24 cellular contexts compared by ENCODE assay signal in the genomic region with DNA sequence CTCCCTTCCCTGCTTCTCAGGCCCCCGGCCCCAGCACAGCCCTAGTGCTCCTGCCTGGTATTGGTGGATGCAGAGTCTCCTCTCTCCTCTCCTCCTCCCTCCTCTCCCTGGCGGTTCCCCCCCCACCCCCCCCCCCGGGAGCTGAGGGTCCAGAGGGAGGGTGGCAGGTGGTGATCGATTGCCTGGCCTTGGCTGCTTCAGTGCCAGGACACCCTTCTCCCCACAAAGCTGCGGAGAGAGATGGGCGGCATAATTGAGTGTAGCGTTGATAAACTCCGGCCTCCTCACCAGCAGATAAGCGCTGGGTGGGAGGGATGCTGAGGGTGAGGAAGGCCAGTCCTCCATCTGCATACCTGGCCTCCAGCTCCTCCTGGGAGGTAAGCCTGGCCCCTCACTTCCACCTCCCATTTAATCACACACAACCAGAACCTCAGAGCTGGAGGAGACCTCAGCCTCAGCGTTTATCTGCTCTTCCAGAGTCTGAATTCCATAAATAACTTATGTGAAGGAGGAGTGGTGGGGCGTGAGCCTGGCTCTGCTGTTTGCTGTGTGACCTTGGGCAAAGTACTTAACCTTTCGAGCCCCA.
A peak's percentile ranks its signal among the peaks of the same experiment; 100 is the strongest.
DNase-seq lines count a peak whose midpoint lies in the region; ATAC-seq, FAIRE-seq and TF ChIP-seq lines count a peak whose summit lies in the region.
"Had no signal": no experiment of that assay in that cellular context is flagged by ENCODE, and none has a peak within 500 bp of the region (broad histone marks: within the 10 kb centered on the region; RNA-seq: fewer than 3 reads in every experiment).

No MANE protein-coding gene starts in this region.

- H2BK15ac ChIP-seq in mesendoderm (replicated peaks; ENCODE audit: low read depth): no peak overlapping the region

- H3K56ac ChIP-seq in mesendoderm (ENCODE audit: low read length): no peak overlapping the region

- intact Hi-C loops in Right ventricle myocardium inferior (cut with DNase I): no loop called here
- intact Hi-C loops in uterus (cut with DNase I; ENCODE audit: low total_unique reads): no loop called here

- no peak for TF ChIP-seq POLR2A in uterus (IDR thresholded peaks at IDR 0.05)

- peaks cover 34% of the 10 kb centered on the region for H3K4me1 ChIP-seq in cardiac muscle cell (ENCODE audit: low read depth)
- H3K4me1 ChIP-seq in astrocyte (ENCODE audit: insufficient read depth, low read length): peaks cover 7% of the 10 kb centered on the region
- peaks cover 2% of the 10 kb centered on the region for H3K4me1 ChIP-seq in mesendoderm (ENCODE audit: control insufficient read depth, low read depth, low read length)
- no peaks in the 10 kb centered on the region for H3K4me1 ChIP-seq in uterus
- H3K4me1 ChIP-seq: tibial artery had no signal

- no peak for ATAC-seq in Right ventricle myocardium inferior
- no peak for ATAC-seq in GM18498 (IDR thresholded peaks at IDR 0.05; ENCODE audit: unreplicated experiment)
- ATAC-seq in GM21528 (IDR thresholded peaks at IDR 0.05; ENCODE audit: low FRiP score, unreplicated experiment): no peak

- peak overlapping the region; percentile 26 for H3K27ac Mint-ChIP-seq in astrocyte (ENCODE audit: unreplicated experiment)
- H3K27ac Mint-ChIP-seq: activated CD8-positive, alpha-beta T cell treated with anti-CD3 and anti-CD28 coated beads, Interleukin-2, amount 10 ng/mL, durations not matched to agents 7 days and 5 days; activated naive CD4-positive, alpha-beta T cell treated with anti-CD3 and anti-CD28 coated beads, Interleukin-2, amount 50 U/mL, for 72 hours; T-helper 1 cell treated with Interleukin-12 subunit alpha and Interleukin-12 subunit beta and Interleukin-4 antibody, amounts not matched to agents 30 μg/mL and 1 μg/mL, for 36 hours had no signal

- peak overlapping the region; percentile 74 for H3K27ac ChIP-seq in cardiac muscle cell
- H3K27ac ChIP-seq in astrocyte (ENCODE audit: low read depth, low read length): no peak overlapping the region
- no peak overlapping the region for H3K27ac ChIP-seq in mesendoderm (ENCODE audit: low read depth, low read length)
- no peak overlapping the region for H3K27ac ChIP-seq in uterus
- H3K27ac ChIP-seq: stomach, tibial artery had no signal

- H3K79me2 ChIP-seq in astrocyte (ENCODE audit: insufficient read depth, low read length) (no peaks in the 10 kb centered on the region), mesendoderm (ENCODE audit: control insufficient read depth, insufficient read depth, low read length) (no peaks in the 10 kb centered on the region)

- no peak overlapping the region for H2BK120ac ChIP-seq in mesendoderm (ENCODE audit: low read depth, low read length)

- H3K27me3 Mint-ChIP-seq in astrocyte (ENCODE audit: low read depth, unreplicated experiment): peaks cover 27% of the 10 kb centered on the region

- peaks cover 10% of the 10 kb centered on the region for H3K36me3 Mint-ChIP-seq in astrocyte (ENCODE audit: low read depth, unreplicated experiment)
- H3K36me3 Mint-ChIP-seq: activated naive CD4-positive, alpha-beta T cell treated with anti-CD3 and anti-CD28 coated beads, Interleukin-2, amount 50 U/mL, for 72 hours had no signal

- no peak for TF ChIP-seq CTCF in cardiac muscle cell (IDR thresholded peaks at IDR 0.05; ENCODE audit: low read depth, low read length)
- TF ChIP-seq CTCF in astrocyte (IDR thresholded peaks at IDR 0.05; ENCODE audit: insufficient read depth, low read depth, low read length): no peak
- no peak for TF ChIP-seq CTCF in uterus (IDR thresholded peaks at IDR 0.05)
- TF ChIP-seq CTCF in D721Med (IDR thresholded peaks at IDR 0.05; ENCODE audit: insufficient read depth, missing control alignments): no peak

- no peaks in the 10 kb centered on the region for H4K20me1 ChIP-seq in astrocyte (ENCODE audit: insufficient read depth, low read length)

- H4K8ac ChIP-seq in mesendoderm (ENCODE audit: low read depth, low read length): no peak overlapping the region

- no peak overlapping the region for H3K4me3 Mint-ChIP-seq in astrocyte (ENCODE audit: unreplicated experiment)
- H3K4me3 Mint-ChIP-seq: activated CD8-positive, alpha-beta T cell treated with anti-CD3 and anti-CD28 coated beads, Interleukin-2, amount 10 ng/mL, durations not matched to agents 7 days and 5 days; effector memory CD8-positive, alpha-beta T cell; T-helper 1 cell treated with Interleukin-12 subunit alpha and Interleukin-12 subunit beta and Interleukin-4 antibody, amounts not matched to agents 30 μg/mL and 1 μg/mL, for 36 hours had no signal

- no peaks in the 10 kb centered on the region for H3K27me3 ChIP-seq in cardiac muscle cell
- H3K27me3 ChIP-seq in astrocyte (ENCODE audit: insufficient read depth, low read length): peaks cover 5% of the 10 kb centered on the region
- no peaks in the 10 kb centered on the region for H3K27me3 ChIP-seq in mesendoderm (ENCODE audit: insufficient read depth, low read length, poor library complexity)
- no peaks in the 10 kb centered on the region for H3K27me3 ChIP-seq in uterus

- WGBS in mesendoderm (ENCODE audit: extremely low coverage, insufficient coverage, low lambda C conversion rate): no CpG with 5 or more reads among the region's 12 CpGs

- no peak overlapping the region for H3K23ac ChIP-seq in mesendoderm (ENCODE audit: low read length)

- DNase-seq in cardiac muscle cell (ENCODE audit: low read depth in 1 of 2, low spot score in 1 of 2) (peak in 1 of 2 donors; percentile 72), Right ventricle myocardium inferior (ENCODE audit: missing footprints) (no peak), astrocyte (ENCODE audit: low read depth) (no peak), mesendoderm (peak; percentile 72), uterus (no peak), D721Med (ENCODE audit: insufficient read length, low spot score) (no peak)
- DNase-seq: activated CD4-positive, alpha-beta T cell treated with anti-CD3 and anti-CD28 coated beads for 1 hour; activated T-cell treated with anti-CD3 and anti-CD28 coated beads for 4 hours; anterior cingulate cortex; cortex of kidney; DMS79; effector memory CD8-positive, alpha-beta T cell; kidney glomerular epithelial cell; stimulated activated CD4-positive, alpha-beta T cell treated with anti-CD3 and anti-CD28 coated beads, Interleukin-1b, Interleukin-23, amount 100 ng/mL, for 48 hours; stomach; tibial artery had no signal

- H2AK5ac ChIP-seq in mesendoderm (ENCODE audit: low read length): no peak overlapping the region

- H3K4me1 Mint-ChIP-seq in astrocyte (ENCODE audit: low read depth, unreplicated experiment): peaks cover 21% of the 10 kb centered on the region

- H3K9ac ChIP-seq in astrocyte (ENCODE audit: low read length): no peak overlapping the region
- no peak overlapping the region for H3K9ac ChIP-seq in mesendoderm (ENCODE audit: low read length)

- no peaks in the 10 kb centered on the region for H3K9me3 ChIP-seq in cardiac muscle cell (ENCODE audit: low read depth)
- no peaks in the 10 kb centered on the region for H3K9me3 ChIP-seq in astrocyte (ENCODE audit: insufficient read depth, low read depth, low read length)
- no peaks in the 10 kb centered on the region for H3K9me3 ChIP-seq in uterus
- H3K9me3 ChIP-seq: A549, stomach, tibial artery had no signal

- H2BK5ac ChIP-seq in mesendoderm (ENCODE audit: low read length): no peak overlapping the region

- no peak overlapping the region for H3K18ac ChIP-seq in mesendoderm (ENCODE audit: low read length)

- peaks cover 5% of the 10 kb centered on the region for H3K9me3 Mint-ChIP-seq in astrocyte (ENCODE audit: unreplicated experiment)
- H3K9me3 Mint-ChIP-seq: activated naive CD4-positive, alpha-beta T cell treated with anti-CD3 and anti-CD28 coated beads, Interleukin-2, amount 50 U/mL, for 72 hours; effector memory CD8-positive, alpha-beta T cell had no signal

- H3K4me2 ChIP-seq in astrocyte (ENCODE audit: low read length) (no peak overlapping the region), mesendoderm (ENCODE audit: low read length) (no peak overlapping the region)
- H3K4me2 ChIP-seq: smooth muscle cell had no signal

- no peaks in the 10 kb centered on the region for H3K79me1 ChIP-seq in mesendoderm (ENCODE audit: low read length)

- no peak overlapping the region for H3K4ac ChIP-seq in mesendoderm (ENCODE audit: low read depth, low read length)

- no peak overlapping the region for H4K5ac ChIP-seq in mesendoderm (ENCODE audit: low read length)

- FAIRE-seq in astrocyte (lab: Jason Lieb, UNC) (no peak), D721Med (lab: Jason Lieb, UNC) (no peak)
- FAIRE-seq: A549, HepG2 had no signal

- no peak overlapping the region for H2AFZ ChIP-seq in astrocyte (ENCODE audit: low read depth, low read length)

- H3K4me3 ChIP-seq in cardiac muscle cell (no peak overlapping the region), astrocyte (ENCODE audit: insufficient read depth, low read depth, low read length) (no peak overlapping the region), mesendoderm (ENCODE audit: low read length) (no peak overlapping the region), uterus (no peak overlapping the region)
- H3K4me3 ChIP-seq: A549, smooth muscle cell, stomach, tibial artery had no signal

- H3K36me3 ChIP-seq in cardiac muscle cell: no peaks in the 10 kb centered on the region
- H3K36me3 ChIP-seq in astrocyte (ENCODE audit: insufficient read depth, low read length): no peaks in the 10 kb centered on the region
- no peaks in the 10 kb centered on the region for H3K36me3 ChIP-seq in mesendoderm (ENCODE audit: control insufficient read depth, insufficient read depth, low read length)
- no peaks in the 10 kb centered on the region for H3K36me3 ChIP-seq in uterus
- H3K36me3 ChIP-seq: stomach, tibial artery had no signal
